Comparison of ENCODE assay signal across 17 cellular contexts in the genomic region with DNA sequence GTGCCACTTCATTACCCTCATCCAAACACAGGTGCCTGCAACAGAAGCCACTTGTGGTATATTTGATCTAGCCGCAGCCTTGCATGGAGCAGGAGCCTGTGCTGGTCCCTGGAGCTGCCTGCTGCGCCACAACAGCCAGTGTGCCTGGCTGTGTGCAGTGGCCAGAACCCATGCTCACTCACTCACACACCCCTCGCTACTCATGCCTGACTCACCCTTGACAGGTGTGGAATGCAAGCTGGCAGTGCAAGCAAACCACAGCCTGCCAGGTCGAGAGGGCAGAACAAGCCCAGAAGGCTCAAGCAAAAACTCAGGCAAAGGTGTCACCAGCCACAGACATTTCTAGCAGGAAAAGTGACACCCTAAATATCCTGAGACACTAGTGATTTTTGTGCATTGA.
DNase-seq lines count a peak whose midpoint lies in the region; FAIRE-seq and TF ChIP-seq lines count a peak whose summit lies in the region.
"Had no signal": no experiment of that assay in that cellular context is flagged by ENCODE, and none has a peak within 500 bp of the region (broad histone marks: within the 10 kb centered on the region; RNA-seq: fewer than 3 reads in every experiment).

No MANE protein-coding gene starts in this region.

- H3K4me2 ChIP-seq in keratinocyte (ENCODE audit: control insufficient read depth, extremely low read depth, insufficient read depth, low read depth, low read length) = no peak overlapping the region

- POLR2A ChIA-PET in activated CD4-positive, alpha-beta memory T cell treated with anti-CD3 and anti-CD28 coated beads, Interleukin-2, amount 10 ng/mL, durations not matched to agents 7 days and 5 days (lab: Charles Lee) = no interaction called here

- CTCF ChIA-PET in Calu3 (lab: Charles Lee) = no interaction called here
- CTCF ChIA-PET in activated CD4-positive, alpha-beta memory T cell treated with anti-CD3 and anti-CD28 coated beads, Interleukin-2, amount 10 ng/mL, durations not matched to agents 7 days and 5 days (lab: Charles Lee) = no interaction called here

- H3K79me2 ChIP-seq in keratinocyte (ENCODE audit: control insufficient read depth, insufficient read depth, low read length) = no peaks in the 10 kb centered on the region

- H2AFZ ChIP-seq in keratinocyte (ENCODE audit: control insufficient read depth, low read length) = no peak overlapping the region

- H3K4me3 Mint-ChIP-seq in Calu3 (ENCODE audit: low read depth, unreplicated experiment) = no peak overlapping the region
- no peak overlapping the region for H3K4me3 Mint-ChIP-seq in activated CD4-positive, alpha-beta memory T cell treated with anti-CD3 and anti-CD28 coated beads, Interleukin-2, amount 10 ng/mL, durations not matched to agents 7 days and 5 days
- H3K4me3 Mint-ChIP-seq: activated CD4-positive, alpha-beta T cell treated with anti-CD3 and anti-CD28 coated beads for 36 hours had no signal

- H3K9me3 ChIP-seq in keratinocyte (ENCODE audit: control insufficient read depth, low read depth, low read length) = no peaks in the 10 kb centered on the region
- H3K9me3 ChIP-seq: Caco-2, pancreas, SJSA1, thoracic aorta had no signal

- FAIRE-seq in HTR-8/SVneo (lab: Jason Lieb, UNC) (peak; percentile 49), keratinocyte (lab: Jason Lieb, UNC) (no peak), frontal cortex (lab: Jason Lieb, UNC) (no peak)
- FAIRE-seq: K562, pancreas had no signal

- no peak overlapping the region for H3K9ac ChIP-seq in keratinocyte (ENCODE audit: control insufficient read depth, extremely low read depth, insufficient read depth, low read length)

- DNase-seq in Calu3 (peak; percentile 61), HTR-8/SVneo (ENCODE audit: insufficient read length, low spot score) (no peak), SW480 (ENCODE audit: low spot score) (peak; percentile 24), keratinocyte (ENCODE audit: low read depth, low spot score) (peak; percentile 13), NCI-H187 (lab: John Stamatoyannopoulos, UW) (no peak), anterior cingulate cortex (lab: John Stamatoyannopoulos, UW) (no peak), frontal cortex (ENCODE audit: low spot score in 2 of 2) (no peak)
- no peak for DNase-seq in activated CD4-positive, alpha-beta memory T cell treated with anti-CD3 and anti-CD28 coated beads, Interleukin-2, amount 10 ng/mL, durations not matched to agents 7 days and 5 days
- DNase-seq: activated CD4-positive, alpha-beta T cell treated with anti-CD3 and anti-CD28 coated beads for 36 hours; activated naive CD4-positive, alpha-beta T cell treated with anti-CD3 and anti-CD28 coated beads, Interleukin-2, amount 50 U/mL, for 16 hours; Caco-2; stimulated activated CD4-positive, alpha-beta T cell treated with anti-CD3 and anti-CD28 coated beads, Interleukin-4, amount 100 ng/mL, for 1 hour; stimulated activated CD8-positive, alpha-beta memory T cell treated with anti-CD3 and anti-CD28 coated beads, Interleukin-4, amount 100 ng/mL, for 48 hours had no signal

- peaks cover 2% of the 10 kb centered on the region for H3K4me1 ChIP-seq in keratinocyte (ENCODE audit: control insufficient read depth, extremely low read depth, insufficient read depth, low read length)
- H3K4me1 ChIP-seq: Caco-2, pancreas, SJSA1 had no signal

- no peak overlapping the region for H3K4me3 ChIP-seq in keratinocyte (ENCODE audit: control insufficient read depth in 2 of 3, extremely low read depth in 1 of 3, insufficient read depth in 2 of 3, low read depth in 1 of 3, low read length in 3 of 3)
- H3K4me3 ChIP-seq: K562, pancreas, SJSA1, thoracic aorta had no signal

- no peaks in the 10 kb centered on the region for H3K36me3 Mint-ChIP-seq in Calu3 (ENCODE audit: insufficient read depth, unreplicated experiment)
- no peaks in the 10 kb centered on the region for H3K36me3 Mint-ChIP-seq in activated CD4-positive, alpha-beta memory T cell treated with anti-CD3 and anti-CD28 coated beads, Interleukin-2, amount 10 ng/mL, durations not matched to agents 7 days and 5 days (ENCODE audit: low read depth)

- H4K20me1 ChIP-seq in keratinocyte (ENCODE audit: control insufficient read depth, extremely low read depth, insufficient read depth, low read length) = no peaks in the 10 kb centered on the region

- BruUV-seq in Calu3 (replicated peaks; lab: Mats Ljungman, UMichigan) = no TSS peak

- no peak overlapping the region for H3K27ac ChIP-seq in keratinocyte (ENCODE audit: control insufficient read depth, insufficient read depth, low read length)
- H3K27ac ChIP-seq: pancreas, SJSA1, thoracic aorta had no signal

- intact Hi-C loops in Calu3 (cut with micrococcal nuclease; ENCODE audit: unreplicated experiment) = no loop called here

- TF ChIP-seq CTCF in Calu3 (IDR thresholded peaks at IDR 0.05; ENCODE audit: unreplicated experiment) = no peak
- no peak for TF ChIP-seq CTCF in keratinocyte (optimal IDR thresholded peaks at IDR 0.05 in 1 of 3, IDR thresholded peaks at IDR 0.05 in 1 of 3, conservative IDR thresholded peaks at IDR 0.05 in 1 of 3; ENCODE audit: extremely low read depth in 1 of 3, insufficient read depth in 2 of 3, low read length in 3 of 3)

- H3K27ac Mint-ChIP-seq in Calu3 (ENCODE audit: unreplicated experiment) = no peak overlapping the region
- no peak overlapping the region for H3K27ac Mint-ChIP-seq in activated CD4-positive, alpha-beta memory T cell treated with anti-CD3 and anti-CD28 coated beads, Interleukin-2, amount 10 ng/mL, durations not matched to agents 7 days and 5 days
- H3K27ac Mint-ChIP-seq: activated CD4-positive, alpha-beta T cell treated with anti-CD3 and anti-CD28 coated beads for 36 hours had no signal

- dilution Hi-C loops in keratinocyte (cut with MboI; ENCODE audit: extremely low pct_ligation_motif_present, low sequenced_read_pairs) = no loop called here

- no peaks in the 10 kb centered on the region for H3K27me3 Mint-ChIP-seq in Calu3 (ENCODE audit: unreplicated experiment)
- no peaks in the 10 kb centered on the region for H3K27me3 Mint-ChIP-seq in activated CD4-positive, alpha-beta memory T cell treated with anti-CD3 and anti-CD28 coated beads, Interleukin-2, amount 10 ng/mL, durations not matched to agents 7 days and 5 days
- H3K27me3 Mint-ChIP-seq: activated CD4-positive, alpha-beta T cell treated with anti-CD3 and anti-CD28 coated beads for 36 hours had no signal

- no peaks in the 10 kb centered on the region for H3K27me3 ChIP-seq in keratinocyte (ENCODE audit: control insufficient read depth, extremely low read depth, insufficient read depth, low read length)
- H3K27me3 ChIP-seq: pancreas, SJSA1 had no signal

- H3K9me3 Mint-ChIP-seq in Calu3 (ENCODE audit: low read depth, unreplicated experiment) = no peaks in the 10 kb centered on the region
- no peaks in the 10 kb centered on the region for H3K9me3 Mint-ChIP-seq in activated CD4-positive, alpha-beta memory T cell treated with anti-CD3 and anti-CD28 coated beads, Interleukin-2, amount 10 ng/mL, durations not matched to agents 7 days and 5 days

- no peaks in the 10 kb centered on the region for H3K36me3 ChIP-seq in keratinocyte (ENCODE audit: control insufficient read depth in 2 of 2, extremely low read depth in 1 of 2, insufficient read depth in 2 of 2, low read length in 2 of 2)
- H3K36me3 ChIP-seq: pancreas, SJSA1, thoracic aorta had no signal

- no peaks in the 10 kb centered on the region for H3K9me1 ChIP-seq in keratinocyte (ENCODE audit: control insufficient read depth, extremely low read depth, insufficient read depth, low read length)

- H3K4me1 Mint-ChIP-seq in Calu3 (ENCODE audit: low read depth, unreplicated experiment) = peaks cover 21% of the 10 kb centered on the region
- H3K4me1 Mint-ChIP-seq in activated CD4-positive, alpha-beta memory T cell treated with anti-CD3 and anti-CD28 coated beads, Interleukin-2, amount 10 ng/mL, durations not matched to agents 7 days and 5 days = no peaks in the 10 kb centered on the region
- H3K4me1 Mint-ChIP-seq: activated CD4-positive, alpha-beta T cell treated with anti-CD3 and anti-CD28 coated beads for 36 hours had no signal

Comparison
In these comparisons a context has a peak if more than half of its experiments do, and no peak if none do; other contexts are left out.
1. DNase-seq: peak in Calu3 (single experiment), SW480 (single experiment) and keratinocyte (single experiment); none in HTR-8/SVneo (single experiment), NCI-H187 (0 of 2), anterior cingulate cortex (0 of 58), activated CD4-positive, alpha-beta memory T cell treated with anti-CD3 and anti-CD28 coated beads, Interleukin-2, amount 10 ng/mL, durations not matched to agents 7 days and 5 days (single experiment) and frontal cortex (0 of 2).